8 cellular contexts compared by ENCODE assay signal in the genomic region with DNA sequence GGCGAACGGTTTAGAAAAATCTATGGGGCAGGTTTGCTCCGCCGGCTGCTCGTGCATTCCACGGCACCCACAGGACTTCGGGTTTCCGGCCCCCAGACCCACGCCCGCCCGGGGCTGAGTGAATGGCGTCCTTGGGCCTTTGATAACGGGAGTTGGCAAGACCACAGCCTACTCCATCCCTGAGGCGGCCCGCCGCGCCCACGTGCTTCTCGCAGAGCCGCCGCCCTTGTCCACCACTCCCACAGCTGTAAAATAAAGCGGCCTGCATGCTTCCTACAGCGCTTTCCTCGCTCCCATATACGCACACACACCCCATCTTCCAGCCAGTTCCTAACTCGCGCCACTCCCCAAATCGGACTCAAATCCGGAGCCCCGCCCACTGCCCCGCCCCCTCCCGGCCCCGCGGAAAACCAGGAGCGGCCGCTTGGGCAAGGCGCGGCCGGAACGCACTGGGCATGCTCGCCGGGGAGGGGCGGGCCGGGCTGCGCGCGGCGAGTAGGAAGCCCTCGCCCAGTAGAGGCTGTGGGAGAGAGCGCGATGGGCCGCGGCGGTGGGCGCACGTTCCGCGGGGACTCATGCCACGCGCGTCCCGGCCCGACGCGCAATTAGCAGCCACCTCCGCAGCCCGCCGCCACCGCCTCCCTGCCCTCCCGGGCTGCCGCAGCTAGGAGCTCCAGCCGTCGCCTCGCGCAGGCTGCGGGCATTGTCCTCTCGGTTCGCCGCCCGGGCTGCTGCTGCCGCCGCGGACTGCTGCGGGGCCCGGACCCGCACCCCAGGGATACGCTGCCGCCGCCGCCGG. TPM values are rescaled to one million over a fixed set of nuclear protein-coding genes. Genes with fewer than 3 reads are reported as not detected.
DNase-seq lines count a peak whose midpoint lies in the region; ATAC-seq, FAIRE-seq and TF ChIP-seq lines count a peak whose summit lies in the region.

Gene RAP2B, plus strand, starts transcription at position 513 of the 799 bp plus-strand sequence. CDS start 468 bp downstream, outside the sequence.

- H3K27me3 ChIP-seq in astrocyte (ENCODE audit: insufficient read depth, low read length) = no peaks in the 10 kb centered on the region
- peaks cover 0 to 2% of the 10 kb centered on the region in 2 donors for H3K27me3 ChIP-seq in aorta (ENCODE audit: control insufficient read depth in 1 of 2, insufficient read depth in 2 of 2, low read length in 1 of 2)

- 0 to 1% methylated on average over 51 to 91 of the region's 91 CpGs for WGBS in aorta, 2 donors

- peak within 1 kb of the TSS; percentile 93 for H3K9ac ChIP-seq in astrocyte (ENCODE audit: low read length)

- peak within 1 kb of the TSS; percentile 93 for H3K27ac ChIP-seq in astrocyte (ENCODE audit: low read depth, low read length)
- H3K27ac ChIP-seq in aorta (ENCODE audit: low read depth in 1 of 2, low read length in 2 of 2) = peak within 1 kb of the TSS; percentile 29 to 77

- ATAC-seq in HG02763 (IDR thresholded peaks at IDR 0.05; ENCODE audit: unreplicated experiment) (peak; percentile 47), aorta (ENCODE audit: low FRiP score) (peak; percentile 94)

- H3K4me3 Mint-ChIP-seq in astrocyte (ENCODE audit: unreplicated experiment) = peak within 1 kb of the TSS; percentile 100

- DNase-seq in GM13976 (ENCODE audit: low spot score) (peak; percentile 95), NCI-H1417 treated with DMSO at 0.1 percent for 48 hours (lab: John Stamatoyannopoulos, UW) (peak; percentile 78), T-helper 22 cell (ENCODE audit: low read depth) (peak; percentile 92), astrocyte (ENCODE audit: low read depth) (peak; percentile 95), hepatic stellate cell (ENCODE audit: low spot score) (peak; percentile 95), renal cortical epithelial cell (ENCODE audit: low read depth) (peak; percentile 86), aorta (peak; percentile 98 to 99)

- H3K36me3 ChIP-seq in astrocyte (ENCODE audit: insufficient read depth, low read length) = no peaks in the 10 kb centered on the region
- no peaks in the 10 kb centered on the region for H3K36me3 ChIP-seq in aorta (ENCODE audit: control insufficient read depth in 1 of 2, insufficient read depth in 2 of 2, low read length in 1 of 2)

- intact Hi-C loops in aorta (cut with DNase I) = loop anchor here (1.0 to 10.0 kb wide), 7 partner anchors 24 to 273 kb away; no protein-coding TSS in a partner anchor

- TF ChIP-seq CTCF in GM13976 (IDR thresholded peaks at IDR 0.05; ENCODE audit: borderline replicate concordance, control extremely low read depth, extremely low read depth, insufficient read depth, missing control alignments) (no peak), astrocyte (IDR thresholded peaks at IDR 0.05; ENCODE audit: insufficient read depth, low read depth, low read length) (no peak)

- H3K36me3 Mint-ChIP-seq in astrocyte (ENCODE audit: low read depth, unreplicated experiment) = peaks cover 8% of the 10 kb centered on the region

- peaks cover 49% of the 10 kb centered on the region for H3K79me2 ChIP-seq in astrocyte (ENCODE audit: insufficient read depth, low read length)

- peaks cover 45% of the 10 kb centered on the region for H4K20me1 ChIP-seq in astrocyte (ENCODE audit: insufficient read depth, low read length)

- peak within 1 kb of the TSS; percentile 96 for H3K4me2 ChIP-seq in astrocyte (ENCODE audit: low read length)

- no peak for FAIRE-seq in astrocyte (lab: Jason Lieb, UNC)

- H3K4me3 ChIP-seq in astrocyte (ENCODE audit: insufficient read depth, low read depth, low read length) (peak within 1 kb of the TSS; percentile 97), aorta (ENCODE audit: low read length in 2 of 2) (peak within 1 kb of the TSS; percentile 52 to 89)

- H3K4me1 Mint-ChIP-seq in astrocyte (ENCODE audit: low read depth, unreplicated experiment) = peaks cover 21% of the 10 kb centered on the region

- peak within 1 kb of the TSS; percentile 84 for H2AFZ ChIP-seq in astrocyte (ENCODE audit: low read depth, low read length)

- no peaks in the 10 kb centered on the region for H3K9me3 Mint-ChIP-seq in astrocyte (ENCODE audit: unreplicated experiment)

- H3K9me3 ChIP-seq in astrocyte (ENCODE audit: insufficient read depth, low read depth, low read length) (no peaks in the 10 kb centered on the region), aorta (ENCODE audit: control insufficient read depth, low read length) (no peaks in the 10 kb centered on the region)

- H3K4me1 ChIP-seq in astrocyte (ENCODE audit: insufficient read depth, low read length) (peaks cover 17% of the 10 kb centered on the region), aorta (ENCODE audit: control insufficient read depth in 1 of 2, insufficient read depth in 2 of 2, low read length in 2 of 2) (peaks cover 0 to 2% of the 10 kb centered on the region in 2 donors)

- in situ Hi-C loops in GM13976 (cut with MboI; ENCODE audit: low sequenced_read_pairs, unreplicated experiment) = loop anchor here (25.0 kb wide), 1 partner anchor 600 kb away; no protein-coding TSS in a partner anchor

- no peaks in the 10 kb centered on the region for H3K27me3 Mint-ChIP-seq in astrocyte (ENCODE audit: low read depth, unreplicated experiment)

- H3K27ac Mint-ChIP-seq in astrocyte (ENCODE audit: unreplicated experiment) = peak within 1 kb of the TSS; percentile 99

RNA-seq across cellular contexts. Expression of gene RAP2B, which starts in this region (rescaled TPM):
- 42.2 and 45.4 TPM in 2 replicates for total RNA-seq in astrocyte
- total RNA-seq in renal cortical epithelial cell = 16.0 and 53.5 TPM in 2 replicates
- 10 to 100 TPM; 11.3 to 20.7 TPM for total RNA-seq in aorta
- polyA plus RNA-seq in aorta = 1 to 10 TPM; 2.4 to 4.1 TPM

Comparison
In these comparisons a context has a peak if more than half of its experiments do, and no peak if none do; other contexts are left out.
1. Peak in every context shown above with its lines: DNase-seq, ATAC-seq, H3K4me3 ChIP-seq and H3K27ac ChIP-seq.